9 cellular contexts compared by ENCODE assay signal in the genomic region with DNA sequence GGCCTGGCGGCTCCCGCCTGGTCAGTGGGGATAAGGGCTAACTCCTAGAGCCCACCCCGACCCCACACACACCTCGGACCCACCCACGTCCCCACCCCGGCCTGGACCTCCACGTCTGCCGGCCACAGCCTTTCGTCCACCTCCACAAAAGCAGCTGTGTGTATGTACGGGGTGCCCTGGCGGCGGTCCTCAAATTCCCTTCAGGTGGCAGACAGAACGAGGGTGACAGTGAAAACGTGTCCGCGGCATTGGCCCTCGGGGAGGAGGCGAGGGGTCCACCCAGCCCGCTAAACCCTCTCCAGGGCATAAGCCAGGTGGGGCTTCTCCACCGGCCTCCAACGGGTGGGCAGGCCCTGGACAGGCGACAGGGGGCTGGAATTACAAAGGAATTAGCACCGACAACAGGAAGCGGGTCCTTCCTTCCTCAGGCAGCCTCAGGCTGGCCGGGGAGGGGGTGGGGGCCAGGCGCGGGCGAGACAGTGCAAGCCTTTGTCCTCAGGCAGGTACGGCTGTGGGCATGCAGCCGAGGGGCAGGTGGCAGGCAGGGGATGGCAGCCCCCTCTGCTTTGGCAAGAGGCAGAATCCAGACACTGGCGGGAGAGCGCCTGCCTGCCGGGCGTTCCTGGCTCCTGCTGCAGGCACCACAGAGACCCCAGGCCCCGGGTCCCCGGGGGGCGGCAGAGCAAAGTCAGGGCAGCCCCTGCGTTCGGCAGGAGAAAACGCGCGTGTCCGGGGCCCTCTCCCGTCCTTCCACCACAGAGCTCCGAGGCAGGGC. TPM values are rescaled to one million over a fixed set of nuclear protein-coding genes. Genes with fewer than 3 reads are reported as not detected.
DNase-seq lines count a peak whose midpoint lies in the region; ATAC-seq, FAIRE-seq and TF ChIP-seq lines count a peak whose summit lies in the region.
"Had no signal": no experiment of that assay in that cellular context is flagged by ENCODE, and none has a peak within 500 bp of the region (broad histone marks: within the 10 kb centered on the region; RNA-seq: fewer than 3 reads in every experiment).

No MANE protein-coding gene starts in this region.

- H3K27me3 ChIP-seq in DND-41 (ENCODE audit: insufficient read depth, low read length, poor library complexity), result no peaks in the 10 kb centered on the region
- H3K27me3 ChIP-seq in endothelial cell of umbilical vein (ENCODE audit: control insufficient read depth in 2 of 2, insufficient read depth in 2 of 2, low read length in 2 of 2), result no peaks in the 10 kb centered on the region
- H3K27me3 ChIP-seq in sigmoid colon, result no peaks in the 10 kb centered on the region

- no peak overlapping the region for H3K27ac Mint-ChIP-seq in osteocyte (ENCODE audit: unreplicated experiment)

- H3K79me2 ChIP-seq in DND-41 (ENCODE audit: insufficient read depth, low read length), result no peaks in the 10 kb centered on the region
- H3K79me2 ChIP-seq in endothelial cell of umbilical vein (ENCODE audit: control insufficient read depth, insufficient read depth, low read length), result no peaks in the 10 kb centered on the region

- H3K4me1 ChIP-seq in DND-41 (ENCODE audit: insufficient read depth, low read length) (0 out of 2 replicates have a peak, but pooled peaks cover 2% of the 10 kb centered on the region), endothelial cell of umbilical vein (ENCODE audit: control insufficient read depth, extremely low read depth, insufficient read depth, low read length) (peaks cover 21% of the 10 kb centered on the region), sigmoid colon (peaks cover 0 to 42% (median 37%) of the 10 kb centered on the region in 4 donors)

- 61 to 67% methylated on average over 45 of the region's 45 CpGs for WGBS in sigmoid colon, 2 donors

- no peak overlapping the region for H3K4me2 ChIP-seq in DND-41 (ENCODE audit: insufficient read depth, low read length)
- H3K4me2 ChIP-seq in endothelial cell of umbilical vein (ENCODE audit: insufficient read depth, low read length), result no peak overlapping the region

- H3K9ac ChIP-seq in DND-41 (ENCODE audit: low read depth, low read length), result no peak overlapping the region
- H3K9ac ChIP-seq in endothelial cell of umbilical vein (replicated peaks; ENCODE audit: extremely low read depth, insufficient read depth, low read length), result no peak overlapping the region

- CTCF ChIA-PET in endothelial cell of umbilical vein (lab: Charles Lee), result interaction anchor here (0.5 to 10.7 kb wide), 29 partner anchors 8 to 361 kb away, joined by 3 to 459 read pairs (median 6); partner anchors contain the start of genes PITPNA, RILP, SCARF1 and SLC43A2

- no peak for TF ChIP-seq EP300 in sigmoid colon (IDR thresholded peaks at IDR 0.05)

- TF ChIP-seq POLR2A in endothelial cell of umbilical vein (IDR thresholded peaks at IDR 0.05; ENCODE audit: low read depth, low read length) (peak; percentile 26), sigmoid colon (IDR thresholded peaks at IDR 0.05) (no peak)

- no peak for TF ChIP-seq CTCF in DND-41 (IDR thresholded peaks at IDR 0.05; ENCODE audit: borderline replicate concordance, extremely low read depth, low read length, poor library complexity, severe bottlenecking)
- TF ChIP-seq CTCF in endothelial cell of umbilical vein (IDR thresholded peaks at IDR 0.05; ENCODE audit: extremely low read depth in 1 of 2, insufficient read depth in 1 of 2, low read depth in 1 of 2, low read length in 2 of 2), result no peak
- no peak for TF ChIP-seq CTCF in sigmoid colon (IDR thresholded peaks at IDR 0.05)
- no peak for TF ChIP-seq CTCF in osteocyte (IDR thresholded peaks at IDR 0.05)

- H3K4me1 Mint-ChIP-seq in osteocyte (ENCODE audit: unreplicated experiment), result peaks cover 12% of the 10 kb centered on the region

- POLR2A ChIA-PET in endothelial cell of umbilical vein (lab: Charles Lee), result interaction anchor here (0.6 to 1.6 kb wide), 5 partner anchors 52 to 142 kb away, joined by 3 to 9 read pairs (median 6); partner anchors contain the start of genes INPP5K and RILP

- H3K4me3 ChIP-seq in DND-41 (ENCODE audit: low read depth in 1 of 2, low read length in 2 of 2), result no peak overlapping the region
- H3K4me3 ChIP-seq in endothelial cell of umbilical vein (replicated peaks in 1 of 3; ENCODE audit: insufficient read depth in 1 of 3, low read depth in 1 of 3, low read length in 3 of 3), result no peak overlapping the region
- no peak overlapping the region for H3K4me3 ChIP-seq in sigmoid colon
- H3K4me3 ChIP-seq: SK-N-MC had no signal

- DNase-seq in DND-41, result no peak
- peak; percentile 73 for DNase-seq in NCI-H1105 treated with DMSO at 0.1 percent for 48 hours (lab: John Stamatoyannopoulos, UW)
- no peak for DNase-seq in endothelial cell of umbilical vein (ENCODE audit: low read depth, low spot score)
- DNase-seq in sigmoid colon, result no peak
- no peak for DNase-seq in DMS114 treated with DMSO at 0.1 percent for 48 hours (lab: John Stamatoyannopoulos, UW; ENCODE audit: unreplicated experiment)
- DNase-seq in osteocyte (ENCODE audit: extremely low spot score, unreplicated experiment), result no peak
- no peak for DNase-seq in frontal cortex (ENCODE audit: low spot score in 2 of 2)
- DNase-seq in activated T-cell treated with anti-CD3 and anti-CD28 coated beads, Interleukin-2, amount 50 U/mL, for 1 hour, result no peak

- ATAC-seq in DND-41 (ENCODE audit: insufficient read depth, low read depth), result no peak

- H3K9me3 ChIP-seq in DND-41 (ENCODE audit: insufficient read depth, low read length, severe bottlenecking) (no peaks in the 10 kb centered on the region), endothelial cell of umbilical vein (replicated peaks; ENCODE audit: control insufficient read depth, insufficient read depth, low read length) (no peaks in the 10 kb centered on the region), sigmoid colon (no peaks in the 10 kb centered on the region)

- intact Hi-C loops in endothelial cell of umbilical vein (cut with micrococcal nuclease) (loop anchor here (1.0 kb wide), 4 partner anchors 15 to 74 kb away; partner anchors contain the start of gene RILP), sigmoid colon (cut with DNase I) (loop anchor here (1.0 to 10.0 kb wide), 2 partner anchors 54 to 210 kb away; no protein-coding TSS in a partner anchor)

- H3K9me1 ChIP-seq in endothelial cell of umbilical vein (replicated peaks; ENCODE audit: control insufficient read depth, extremely low read depth, insufficient read depth, low read length), result no peaks in the 10 kb centered on the region

- H3K4me3 Mint-ChIP-seq in osteocyte (ENCODE audit: unreplicated experiment), result no peak overlapping the region

- peak overlapping the region; percentile 22 for H3K27ac ChIP-seq in DND-41 (ENCODE audit: low read length)
- peak overlapping the region; percentile 33 for H3K27ac ChIP-seq in endothelial cell of umbilical vein (ENCODE audit: insufficient read depth, low read depth, low read length)
- peak overlapping the region; percentile 36 to 92 (median 76) for H3K27ac ChIP-seq in sigmoid colon
- H3K27ac ChIP-seq: SK-N-MC had no signal

- no peaks in the 10 kb centered on the region for H3K9me3 Mint-ChIP-seq in osteocyte (ENCODE audit: unreplicated experiment)

- FAIRE-seq in endothelial cell of umbilical vein (lab: Jason Lieb, UNC), result no peak
- FAIRE-seq in frontal cortex (lab: Jason Lieb, UNC), result no peak

- H4K20me1 ChIP-seq in DND-41 (ENCODE audit: insufficient read depth, low read length) (no peaks in the 10 kb centered on the region), endothelial cell of umbilical vein (replicated peaks; ENCODE audit: control insufficient read depth, extremely low read depth, insufficient read depth, low read length) (no peaks in the 10 kb centered on the region)

- H3K36me3 Mint-ChIP-seq in osteocyte (ENCODE audit: unreplicated experiment), result no peaks in the 10 kb centered on the region

- dilution Hi-C loops in endothelial cell of umbilical vein (cut with MboI; ENCODE audit: extremely low pct_ligation_motif_present, low sequenced_read_pairs), result no loop called here

- BruUV-seq in endothelial cell of umbilical vein (replicated peaks; lab: Mats Ljungman, UMichigan), result TSS peak; percentile 10

- H2AFZ ChIP-seq in DND-41 (ENCODE audit: low read depth, low read length), result no peak overlapping the region
- peak overlapping the region; percentile 14 for H2AFZ ChIP-seq in endothelial cell of umbilical vein (ENCODE audit: low read depth, low read length)

- H3K27me3 Mint-ChIP-seq in osteocyte (ENCODE audit: unreplicated experiment), result no peaks in the 10 kb centered on the region

- H3K36me3 ChIP-seq in DND-41 (ENCODE audit: insufficient read depth, low read length) (peaks cover 14% of the 10 kb centered on the region), endothelial cell of umbilical vein (ENCODE audit: control insufficient read depth in 2 of 2, extremely low read depth in 1 of 2, insufficient read depth in 2 of 2, low read length in 2 of 2) (no peaks in the 10 kb centered on the region), sigmoid colon (no peaks in the 10 kb centered on the region)

RNA-seq across cellular contexts. Expression of gene PITPNA, which starts 12.3 kb away (rescaled TPM):
- total RNA-seq in endothelial cell of umbilical vein (99.6 and 113 TPM in 2 replicates), sigmoid colon (10 to 100 TPM; 28.5 to 45.1 (median 34.4) TPM), osteocyte (65.0 and 71.0 TPM in 2 replicates), frontal cortex (18.8 TPM)
- polyA plus RNA-seq in endothelial cell of umbilical vein (50.3 and 57.0 TPM in 2 replicates), sigmoid colon (10 to 100 TPM; 33.8 to 41.9 (median 37.8) TPM)
- 58.9 and 67.9 TPM in 2 replicates for polyA plus RNA-seq in endothelial cell of umbilical vein (2011; cell fraction: cytosol; rRNA removed)
- polyA plus RNA-seq in endothelial cell of umbilical vein (2011; cell fraction: nucleus; rRNA removed), result 56.8 and 62.1 TPM in 2 replicates
- polyA plus RNA-seq in endothelial cell of umbilical vein (2012), result 80.1 and 106 TPM in 2 replicates
- 48.6 and 60.0 TPM in 2 replicates for polyA minus RNA-seq in endothelial cell of umbilical vein
- 18.6 TPM for polyA minus RNA-seq in endothelial cell of umbilical vein (2011; cell fraction: cytosol; rRNA and poly(A)+ RNA removed)
- 16.0 and 16.9 TPM in 2 replicates for polyA minus RNA-seq in endothelial cell of umbilical vein (2011; cell fraction: nucleus; rRNA and poly(A)+ RNA removed)

RNA-seq across cellular contexts. Expression of gene SLC43A2, which starts 53.8 kb away (rescaled TPM):
- total RNA-seq in endothelial cell of umbilical vein (41.7 and 54.6 TPM in 2 replicates), sigmoid colon (1 to 10 TPM; 7.1 to 9.2 (median 7.9) TPM), osteocyte (4.7 and 7.3 TPM in 2 replicates), frontal cortex (15.5 TPM)
- polyA plus RNA-seq in endothelial cell of umbilical vein (50.9 and 52.0 TPM in 2 replicates), sigmoid colon (10 to 100 TPM in 1 of 3 donors, 1 to 10 TPM in 2; 2.4 to 16.5 (median 4.4) TPM)
- 37.2 and 44.2 TPM in 2 replicates for polyA plus RNA-seq in endothelial cell of umbilical vein (2011; cell fraction: cytosol; rRNA removed)
- polyA plus RNA-seq in endothelial cell of umbilical vein (2011; cell fraction: nucleus; rRNA removed), result 30.8 and 31.4 TPM in 2 replicates
- 64.6 and 71.7 TPM in 2 replicates for polyA plus RNA-seq in endothelial cell of umbilical vein (2012)
- 77.7 and 82.9 TPM in 2 replicates for polyA minus RNA-seq in endothelial cell of umbilical vein
- polyA minus RNA-seq in endothelial cell of umbilical vein (2011; cell fraction: cytosol; rRNA and poly(A)+ RNA removed), result 5.3 TPM
- polyA minus RNA-seq in endothelial cell of umbilical vein (2011; cell fraction: nucleus; rRNA and poly(A)+ RNA removed), result 26.5 and 35.3 TPM in 2 replicates

RNA-seq across cellular contexts. Expression of gene INPP5K, which starts 58.5 kb away (rescaled TPM):
- total RNA-seq in endothelial cell of umbilical vein, result 41.3 and 44.2 TPM in 2 replicates
- polyA plus RNA-seq in endothelial cell of umbilical vein, result 53.8 and 54.1 TPM in 2 replicates
- 30.0 and 33.1 TPM in 2 replicates for polyA plus RNA-seq in endothelial cell of umbilical vein (2011; cell fraction: cytosol; rRNA removed)
- 49.9 and 59.3 TPM in 2 replicates for polyA plus RNA-seq in endothelial cell of umbilical vein (2011; cell fraction: nucleus; rRNA removed)
- polyA plus RNA-seq in endothelial cell of umbilical vein (2012), result 31.5 and 37.8 TPM in 2 replicates
- polyA minus RNA-seq in endothelial cell of umbilical vein, result 74.5 and 93.9 TPM in 2 replicates
- 28.6 TPM for polyA minus RNA-seq in endothelial cell of umbilical vein (2011; cell fraction: cytosol; rRNA and poly(A)+ RNA removed)
- 34.6 and 44.4 TPM in 2 replicates for polyA minus RNA-seq in endothelial cell of umbilical vein (2011; cell fraction: nucleus; rRNA and poly(A)+ RNA removed)
- total RNA-seq in sigmoid colon, result 10 to 100 TPM; 41.0 to 66.5 (median 58.7) TPM
- 10 to 100 TPM; 25.7 to 33.1 (median 31.2) TPM for polyA plus RNA-seq in sigmoid colon
- total RNA-seq in osteocyte, result 44.5 and 49.4 TPM in 2 replicates
- 28.5 TPM for total RNA-seq in frontal cortex

Comparison
In these comparisons a context has a peak if more than half of its experiments do, and no peak if none do; other contexts are left out.
1. H3K27ac ChIP-seq: peak in every context shown above with its lines; median percentile 76 in sigmoid colon; 33 in endothelial cell of umbilical vein; 22 in DND-41.